In the genomic region with DNA sequence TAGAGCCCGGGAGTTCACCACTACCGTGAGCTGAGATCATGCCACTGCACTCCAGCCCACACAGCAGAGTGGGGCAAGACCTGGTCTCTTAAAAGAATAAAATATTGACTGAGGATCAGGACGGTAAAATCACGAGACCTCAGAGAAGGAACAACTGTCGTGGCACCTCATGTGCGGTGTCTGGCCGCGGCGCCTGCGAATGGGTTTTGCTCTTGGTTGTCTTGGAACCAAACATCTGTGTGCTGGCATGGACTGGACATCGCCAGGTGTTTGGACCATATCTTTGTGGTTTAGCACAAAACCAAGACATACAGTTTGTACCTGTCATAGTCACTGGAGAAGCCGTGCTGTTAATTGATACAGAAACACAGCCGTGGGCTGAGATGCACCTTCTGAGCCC, we compare ENCODE assay signal across 10 cellular contexts.
"Had no signal": no experiment of that assay in that cellular context is flagged by ENCODE, and none has a peak within 500 bp of the region (broad histone marks: within the 10 kb centered on the region; RNA-seq: fewer than 3 reads in every experiment).

No MANE protein-coding gene starts in this region.

- H3K9me3 Mint-ChIP-seq: activated T-cell treated with anti-CD3 and anti-CD28 coated beads, Interleukin-2, amount 50 U/mL, for 72 hours; T-helper 1 cell treated with Interleukin-12 subunit alpha and Interleukin-12 subunit beta and Interleukin-4 antibody, amounts not matched to agents 30 μg/mL and 1 μg/mL, for 36 hours had no signal

- H3K27ac Mint-ChIP-seq: activated T-cell treated with anti-CD3 and anti-CD28 coated beads, Interleukin-2, amount 50 U/mL, for 72 hours had no signal

- H3K4me3 Mint-ChIP-seq: activated T-cell treated with anti-CD3 and anti-CD28 coated beads, Interleukin-2, amount 50 U/mL, for 72 hours; T-helper 1 cell treated with Interleukin-12 subunit alpha and Interleukin-12 subunit beta and Interleukin-4 antibody, amounts not matched to agents 30 μg/mL and 1 μg/mL, for 36 hours had no signal

- ATAC-seq: activated T-cell treated with anti-CD3 and anti-CD28 coated beads, Interleukin-2, amount 50 U/mL, for 72 hours; foreskin keratinocyte had no signal

- DNase-seq: activated CD4-positive, CD25-positive, alpha-beta regulatory T cell treated with anti-CD3 and anti-CD28 coated beads, Interleukin-2, amount 50 U/mL, for 72 hours; activated T-cell treated with anti-CD3 and anti-CD28 coated beads, Interleukin-2, amount 50 U/mL, for 72 hours; colonic mucosa; foreskin keratinocyte; mammary epithelial cell; SHP77; stimulated activated CD4-positive, alpha-beta T cell treated with anti-CD3 and anti-CD28 coated beads, Interleukin-12 subunit alpha, Interleukin-12 subunit beta, amount 100 ng/mL, for 4 hours; stimulated activated naive CD4-positive, alpha-beta T cell; upper lobe of left lung had no signal
